9 cellular contexts compared by ENCODE assay signal in the genomic region with DNA sequence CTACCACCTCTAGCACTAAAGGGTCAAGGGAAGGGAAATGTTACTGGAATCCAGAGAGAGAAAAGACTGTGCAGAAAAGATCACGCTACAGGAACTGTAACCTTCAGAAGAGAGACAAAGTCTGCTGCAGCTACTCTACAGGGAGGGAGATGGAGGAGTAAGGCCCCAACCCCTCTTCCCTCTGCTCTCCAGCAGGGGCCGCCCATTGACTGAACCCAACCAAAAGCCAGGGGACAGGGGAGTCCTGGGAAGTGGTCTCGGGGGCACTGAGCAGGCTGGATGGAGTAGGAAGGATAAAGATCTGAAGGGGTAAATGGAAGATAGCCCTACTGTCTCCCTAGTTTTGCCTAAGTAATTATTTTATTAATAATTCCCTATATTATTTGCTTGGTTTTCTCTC.
A peak's percentile ranks its signal among the peaks of the same experiment; 100 is the strongest.
DNase-seq lines count a peak whose midpoint lies in the region; TF ChIP-seq lines count a peak whose summit lies in the region.
"Had no signal": no experiment of that assay in that cellular context is flagged by ENCODE, and none has a peak within 500 bp of the region (broad histone marks: within the 10 kb centered on the region; RNA-seq: fewer than 3 reads in every experiment).

No MANE protein-coding gene starts in this region.

- H4K20me1 ChIP-seq in Loucy (ENCODE audit: insufficient read depth, low read length, poor library complexity, severe bottlenecking) (no peaks in the 10 kb centered on the region), osteoblast (ENCODE audit: insufficient read depth, low read length) (no peaks in the 10 kb centered on the region)

- no peaks in the 10 kb centered on the region for H3K4me1 Mint-ChIP-seq in chondrocyte (ENCODE audit: low read depth)

- no peaks in the 10 kb centered on the region for H3K27me3 ChIP-seq in Loucy (ENCODE audit: insufficient read depth, low read length, poor library complexity, severe bottlenecking)
- no peaks in the 10 kb centered on the region for H3K27me3 ChIP-seq in osteoblast (ENCODE audit: insufficient read depth, low read length)

- no peak overlapping the region for H3K27ac ChIP-seq in osteoblast (ENCODE audit: low read depth, low read length)

- H3K9me3 Mint-ChIP-seq in chondrocyte (ENCODE audit: low read depth): peaks cover 5% of the 10 kb centered on the region

- H3K36me3 ChIP-seq in Loucy (ENCODE audit: insufficient read depth, low read length) (no peaks in the 10 kb centered on the region), osteoblast (ENCODE audit: insufficient read depth, low read length) (no peaks in the 10 kb centered on the region)

- DNase-seq in NCI-H748 (lab: John Stamatoyannopoulos, UW; ENCODE audit: unreplicated experiment) (peak; percentile 2), NCI-H748 treated with DMSO at 0.1 percent for 48 hours (lab: John Stamatoyannopoulos, UW) (no peak), chondrocyte (ENCODE audit: low spot score) (no peak), osteoblast (ENCODE audit: insufficient read length, low spot score, missing footprints) (no peak), GM19238 (ENCODE audit: insufficient read length, low spot score) (no peak), hypothalamus (lab: John Stamatoyannopoulos, UW) (no peak)
- no peak for DNase-seq in activated CD4-positive, alpha-beta T cell treated with anti-CD3 and anti-CD28 coated beads, Interleukin-2, amount 50 U/mL, for 48 hours
- DNase-seq: activated T-cell treated with anti-CD3 and anti-CD28 coated beads, Interleukin-2, amount 50 U/mL, for 4 hours had no signal

- no peaks in the 10 kb centered on the region for H3K36me3 Mint-ChIP-seq in chondrocyte (ENCODE audit: low read depth)

- no peaks in the 10 kb centered on the region for H3F3A ChIP-seq in Loucy (ENCODE audit: low read depth)

- peaks cover 14% of the 10 kb centered on the region for H3K27me3 Mint-ChIP-seq in chondrocyte (ENCODE audit: low read depth)

- no peak overlapping the region for H3K4me2 ChIP-seq in Loucy (ENCODE audit: low read depth, low read length, poor library complexity, severe bottlenecking)
- no peak overlapping the region for H3K4me2 ChIP-seq in osteoblast (ENCODE audit: insufficient read depth, low read length)

- H3K4me3 ChIP-seq in Loucy (ENCODE audit: low read length, poor library complexity, severe bottlenecking) (no peak overlapping the region), osteoblast (ENCODE audit: insufficient read depth, low read length) (no peak overlapping the region)

- no peak overlapping the region for H3K27ac Mint-ChIP-seq in chondrocyte (ENCODE audit: unreplicated experiment)

- H3K9ac ChIP-seq in Loucy (ENCODE audit: low read depth, low read length, poor library complexity, severe bottlenecking): no peak overlapping the region

- H2AFZ ChIP-seq in Loucy (ENCODE audit: low read length) (no peak overlapping the region), osteoblast (ENCODE audit: low read length) (no peak overlapping the region)

- no peaks in the 10 kb centered on the region for H3K9me2 ChIP-seq in Loucy (replicated peaks; ENCODE audit: low read depth, low read length)

- TF ChIP-seq CTCF in Loucy (conservative IDR thresholded peaks at IDR 0.05; ENCODE audit: low read length) (peak; percentile 70), chondrocyte (IDR thresholded peaks at IDR 0.05) (peak; percentile 66), osteoblast (IDR thresholded peaks at IDR 0.05; ENCODE audit: extremely low read depth, low read depth, low read length) (peak; percentile 22)

- no peak overlapping the region for H3K4me3 Mint-ChIP-seq in chondrocyte (ENCODE audit: unreplicated experiment)
- H3K4me3 Mint-ChIP-seq: activated T-cell treated with anti-CD3 and anti-CD28 coated beads, Interleukin-2, amount 50 U/mL, for 4 hours had no signal

- H3K4me1 ChIP-seq in Loucy (ENCODE audit: insufficient read depth, low read length, poor library complexity, severe bottlenecking) (no peaks in the 10 kb centered on the region), osteoblast (ENCODE audit: insufficient read depth, low read length) (no peaks in the 10 kb centered on the region)

- no peaks in the 10 kb centered on the region for H3K9me3 ChIP-seq in Loucy (ENCODE audit: insufficient read depth, low read depth, low read length)
- H3K9me3 ChIP-seq in osteoblast (ENCODE audit: low read depth, low read length): no peaks in the 10 kb centered on the region

- H3K79me2 ChIP-seq in Loucy (ENCODE audit: insufficient read depth, low read length) (no peaks in the 10 kb centered on the region), osteoblast (ENCODE audit: insufficient read depth, low read length) (no peaks in the 10 kb centered on the region)
